Comparison of ENCODE assay signal across 1 cellular context in the genomic region with DNA sequence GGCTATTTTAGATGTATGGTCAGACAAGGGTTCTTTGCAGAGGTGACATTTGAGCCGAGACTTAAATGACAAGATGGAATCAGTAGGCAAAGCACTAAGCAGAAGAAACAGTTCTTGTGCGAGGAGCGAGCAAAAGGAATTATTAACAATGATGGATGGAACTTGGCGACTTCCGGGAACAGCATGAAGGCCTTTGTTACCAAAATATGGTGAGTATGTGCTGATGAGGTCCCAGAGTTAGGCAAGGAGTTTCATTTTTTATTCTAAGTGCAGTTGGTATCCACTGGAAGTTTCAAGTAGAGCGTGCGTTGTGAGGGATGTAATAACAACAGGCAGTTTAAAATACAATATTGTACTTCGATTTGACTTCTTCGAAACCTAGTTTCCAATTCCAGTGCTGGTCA.
TF ChIP-seq lines count a peak whose summit lies in the region.

No MANE protein-coding gene starts in this region.

TF ChIP-seq in K562, 482 proteins besides CTCF, POLR2A, EP300 and RAD21 (continued from another document):
- TF ChIP-seq, protein P1, sequence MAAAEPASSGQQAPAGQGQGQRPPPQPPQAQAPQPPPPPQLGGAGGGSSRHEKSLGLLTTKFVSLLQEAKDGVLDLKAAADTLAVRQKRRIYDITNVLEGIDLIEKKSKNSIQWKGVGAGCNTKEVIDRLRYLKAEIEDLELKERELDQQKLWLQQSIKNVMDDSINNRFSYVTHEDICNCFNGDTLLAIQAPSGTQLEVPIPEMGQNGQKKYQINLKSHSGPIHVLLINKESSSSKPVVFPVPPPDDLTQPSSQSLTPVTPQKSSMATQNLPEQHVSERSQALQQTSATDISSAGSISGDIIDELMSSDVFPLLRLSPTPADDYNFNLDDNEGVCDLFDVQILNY (CRISPR knock-in tag; IDR thresholded peaks at IDR 0.05): 0 out of 2 replicates have a peak, but pooled peaks have one; percentile 61
- TF ChIP-seq, protein P2, sequence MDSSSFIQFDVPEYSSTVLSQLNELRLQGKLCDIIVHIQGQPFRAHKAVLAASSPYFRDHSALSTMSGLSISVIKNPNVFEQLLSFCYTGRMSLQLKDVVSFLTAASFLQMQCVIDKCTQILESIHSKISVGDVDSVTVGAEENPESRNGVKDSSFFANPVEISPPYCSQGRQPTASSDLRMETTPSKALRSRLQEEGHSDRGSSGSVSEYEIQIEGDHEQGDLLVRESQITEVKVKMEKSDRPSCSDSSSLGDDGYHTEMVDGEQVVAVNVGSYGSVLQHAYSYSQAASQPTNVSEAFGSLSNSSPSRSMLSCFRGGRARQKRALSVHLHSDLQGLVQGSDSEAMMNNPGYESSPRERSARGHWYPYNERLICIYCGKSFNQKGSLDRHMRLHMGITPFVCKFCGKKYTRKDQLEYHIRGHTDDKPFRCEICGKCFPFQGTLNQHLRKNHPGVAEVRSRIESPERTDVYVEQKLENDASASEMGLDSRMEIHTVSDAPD (CRISPR knock-in tag; IDR thresholded peaks at IDR 0.05): no peak
- TF ChIP-seq, protein P3, sequence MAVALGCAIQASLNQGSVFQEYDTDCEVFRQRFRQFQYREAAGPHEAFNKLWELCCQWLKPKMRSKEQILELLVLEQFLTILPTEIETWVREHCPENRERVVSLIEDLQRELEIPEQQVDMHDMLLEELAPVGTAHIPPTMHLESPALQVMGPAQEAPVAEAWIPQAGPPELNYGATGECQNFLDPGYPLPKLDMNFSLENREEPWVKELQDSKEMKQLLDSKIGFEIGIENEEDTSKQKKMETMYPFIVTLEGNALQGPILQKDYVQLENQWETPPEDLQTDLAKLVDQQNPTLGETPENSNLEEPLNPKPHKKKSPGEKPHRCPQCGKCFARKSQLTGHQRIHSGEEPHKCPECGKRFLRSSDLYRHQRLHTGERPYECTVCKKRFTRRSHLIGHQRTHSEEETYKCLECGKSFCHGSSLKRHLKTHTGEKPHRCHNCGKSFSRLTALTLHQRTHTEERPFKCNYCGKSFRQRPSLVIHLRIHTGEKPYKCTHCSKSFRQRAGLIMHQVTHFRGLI (CRISPR knock-in tag; IDR thresholded peaks at IDR 0.05): no peak
- 0 out of 2 replicates have a peak, but pooled peaks have one; percentile 4 for TF ChIP-seq SP1 (CRISPR knock-in tag; IDR thresholded peaks at IDR 0.05)
- TF ChIP-seq ZNF766 (CRISPR knock-in tag; conservative IDR thresholded peaks at IDR 0.05): 0 out of 2 replicates have a peak, but pooled peaks have one; percentile 44
- TF ChIP-seq MEIS2 (IDR thresholded peaks at IDR 0.05; ENCODE audit: partially characterized antibody): peak; percentile 1
- 0 out of 4 replicates have a peak, but pooled peaks of 1 of the 2 experiments have one; percentile 21 for TF ChIP-seq FOXK2 (conservative IDR thresholded peaks at IDR 0.05 in 1 of 2, IDR thresholded peaks at IDR 0.05 in 1 of 2; ENCODE audit: low read depth in 2 of 2)
- TF ChIP-seq, protein P4, sequence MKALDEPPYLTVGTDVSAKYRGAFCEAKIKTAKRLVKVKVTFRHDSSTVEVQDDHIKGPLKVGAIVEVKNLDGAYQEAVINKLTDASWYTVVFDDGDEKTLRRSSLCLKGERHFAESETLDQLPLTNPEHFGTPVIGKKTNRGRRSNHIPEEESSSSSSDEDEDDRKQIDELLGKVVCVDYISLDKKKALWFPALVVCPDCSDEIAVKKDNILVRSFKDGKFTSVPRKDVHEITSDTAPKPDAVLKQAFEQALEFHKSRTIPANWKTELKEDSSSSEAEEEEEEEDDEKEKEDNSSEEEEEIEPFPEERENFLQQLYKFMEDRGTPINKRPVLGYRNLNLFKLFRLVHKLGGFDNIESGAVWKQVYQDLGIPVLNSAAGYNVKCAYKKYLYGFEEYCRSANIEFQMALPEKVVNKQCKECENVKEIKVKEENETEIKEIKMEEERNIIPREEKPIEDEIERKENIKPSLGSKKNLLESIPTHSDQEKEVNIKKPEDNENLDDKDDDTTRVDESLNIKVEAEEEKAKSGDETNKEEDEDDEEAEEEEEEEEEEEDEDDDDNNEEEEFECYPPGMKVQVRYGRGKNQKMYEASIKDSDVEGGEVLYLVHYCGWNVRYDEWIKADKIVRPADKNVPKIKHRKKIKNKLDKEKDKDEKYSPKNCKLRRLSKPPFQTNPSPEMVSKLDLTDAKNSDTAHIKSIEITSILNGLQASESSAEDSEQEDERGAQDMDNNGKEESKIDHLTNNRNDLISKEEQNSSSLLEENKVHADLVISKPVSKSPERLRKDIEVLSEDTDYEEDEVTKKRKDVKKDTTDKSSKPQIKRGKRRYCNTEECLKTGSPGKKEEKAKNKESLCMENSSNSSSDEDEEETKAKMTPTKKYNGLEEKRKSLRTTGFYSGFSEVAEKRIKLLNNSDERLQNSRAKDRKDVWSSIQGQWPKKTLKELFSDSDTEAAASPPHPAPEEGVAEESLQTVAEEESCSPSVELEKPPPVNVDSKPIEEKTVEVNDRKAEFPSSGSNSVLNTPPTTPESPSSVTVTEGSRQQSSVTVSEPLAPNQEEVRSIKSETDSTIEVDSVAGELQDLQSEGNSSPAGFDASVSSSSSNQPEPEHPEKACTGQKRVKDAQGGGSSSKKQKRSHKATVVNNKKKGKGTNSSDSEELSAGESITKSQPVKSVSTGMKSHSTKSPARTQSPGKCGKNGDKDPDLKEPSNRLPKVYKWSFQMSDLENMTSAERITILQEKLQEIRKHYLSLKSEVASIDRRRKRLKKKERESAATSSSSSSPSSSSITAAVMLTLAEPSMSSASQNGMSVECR (CRISPR knock-in tag; IDR thresholded peaks at IDR 0.05): 0 out of 2 replicates have a peak, but pooled peaks have one; percentile 34
- no peak for TF ChIP-seq ZNF77 (CRISPR knock-in tag; IDR thresholded peaks at IDR 0.05)
